ENCODE assay signal across 8 cellular contexts in genomic region chr4:24582235-24582863, GRCh38. TPM values are rescaled to one million over a fixed set of nuclear protein-coding genes. Genes with fewer than 3 reads are reported as not detected.
DNase-seq lines count a peak whose midpoint lies in the region; TF ChIP-seq lines count a peak whose summit lies in the region.

No MANE protein-coding gene starts in this region.

- intact Hi-C loops in A673 (cut with micrococcal nuclease; ENCODE audit: unreplicated experiment) = loop anchor here (10.0 kb wide), 1 partner anchor 192 kb away; no protein-coding TSS in a partner anchor
- intact Hi-C loops in breast epithelium (cut with DNase I; ENCODE audit: low total_unique reads) = loop anchor here (5.0 kb wide), 1 partner anchor 1430 kb away; no protein-coding TSS in a partner anchor

- H2BK15ac ChIP-seq in mesenchymal stem cell (ENCODE audit: low read depth, poor library complexity, severe bottlenecking) = no peak overlapping the region

- TF ChIP-seq POLR2A in breast epithelium (IDR thresholded peaks at IDR 0.05) = no peak

- POLR2A ChIA-PET in A673 (lab: Charles Lee; ENCODE audit: low non-redundant PET) = no interaction called here

- H2AFZ ChIP-seq in mesenchymal stem cell (ENCODE audit: low read depth, low read length) = no peak overlapping the region

- peak overlapping the region; percentile 99 for H3K4me3 ChIP-seq in A673 (ENCODE audit: low read depth, low read length, poor library complexity, severe bottlenecking)
- H3K4me3 ChIP-seq in HUES6 (ENCODE audit: low read depth, low read length) = peak overlapping the region; percentile 99
- peak overlapping the region; percentile 82 to 99 (median 88) for H3K4me3 ChIP-seq in breast epithelium
- peak overlapping the region in 1 of 2 experiments; percentile 87 for H3K4me3 ChIP-seq in mesenchymal stem cell (ENCODE audit: insufficient read depth in 1 of 2, low read depth in 1 of 2, low read length in 2 of 2)

- H3K4ac ChIP-seq in mesenchymal stem cell (ENCODE audit: low read depth in 1 of 2, low read length in 2 of 2) = no peak overlapping the region

- peak overlapping the region; percentile 62 for H3K4me2 ChIP-seq in mesenchymal stem cell (ENCODE audit: low read length, poor library complexity, severe bottlenecking)

- TF ChIP-seq CTCF in A673 (conservative IDR thresholded peaks at IDR 0.05; ENCODE audit: low read depth, low read length) = no peak
- no peak for TF ChIP-seq CTCF in breast epithelium (IDR thresholded peaks at IDR 0.05)
- no peak for TF ChIP-seq CTCF in GM13977 (IDR thresholded peaks at IDR 0.05; ENCODE audit: extremely low read depth, insufficient read depth, missing control alignments)

- no peak overlapping the region for H2BK12ac ChIP-seq in mesenchymal stem cell (ENCODE audit: low read length in 2 of 2)

- DNase-seq in A673 (ENCODE audit: low spot score) (peak; percentile 1), breast epithelium (ENCODE audit: low spot score in 2 of 2) (no peak), mesenchymal stem cell (no peak), GM13977 (ENCODE audit: low spot score) (no peak), hypothalamus (lab: John Stamatoyannopoulos, UW) (no peak), cerebellar cortex (ENCODE audit: low spot score) (no peak), NOMO-1 treated with dmso at 0.1 percent for 144 hours (lab: John Stamatoyannopoulos, UW; ENCODE audit: unreplicated experiment) (no peak)

- in situ Hi-C loops in GM13977 (cut with MboI; ENCODE audit: low pct_unique_long_range_greater_than_20kb, low sequenced_read_pairs, unreplicated experiment) = no loop called here

- no peak overlapping the region for H3K14ac ChIP-seq in mesenchymal stem cell (ENCODE audit: low read length in 2 of 2)

- H2AK5ac ChIP-seq in mesenchymal stem cell (ENCODE audit: low read length, severe bottlenecking) = no peak overlapping the region

- H3K27ac ChIP-seq in A673 (ENCODE audit: low read depth, low read length, poor library complexity, severe bottlenecking) (no peak overlapping the region), HUES6 (ENCODE audit: low read depth, low read length) (0 out of 2 replicates have a peak overlapping the region, but pooled peaks have one; percentile 100), breast epithelium (peak overlapping the region in 1 of 2 donors; percentile 16), mesenchymal stem cell (ENCODE audit: low read length, poor library complexity, severe bottlenecking) (no peak overlapping the region)

- no peak overlapping the region for H3K23ac ChIP-seq in mesenchymal stem cell (ENCODE audit: low read length in 2 of 2)

- no peak overlapping the region for H2BK120ac ChIP-seq in mesenchymal stem cell (ENCODE audit: low read depth, low read length)

- H3K27me3 ChIP-seq in A673 (replicated peaks; ENCODE audit: insufficient read depth, low read depth, low read length, poor library complexity) = no peaks in the 10 kb centered on the region
- H3K27me3 ChIP-seq in HUES6 (ENCODE audit: control insufficient read depth, insufficient read depth, low read length) = no peaks in the 10 kb centered on the region
- no peaks in the 10 kb centered on the region for H3K27me3 ChIP-seq in breast epithelium
- no peaks in the 10 kb centered on the region for H3K27me3 ChIP-seq in mesenchymal stem cell (ENCODE audit: control insufficient read depth in 1 of 2, insufficient read depth in 1 of 2, low read length in 2 of 2)

- H3K4me1 ChIP-seq in A673 (ENCODE audit: insufficient read depth, low read length, poor library complexity, severe bottlenecking) (peaks cover 11% of the 10 kb centered on the region), HUES6 (ENCODE audit: control insufficient read depth, insufficient read depth, low read length) (peaks cover 20% of the 10 kb centered on the region), breast epithelium (peaks cover 0 to 10% of the 10 kb centered on the region in 2 donors), mesenchymal stem cell (ENCODE audit: control insufficient read depth, insufficient read depth, low read depth, low read length) (peaks cover 2% of the 10 kb centered on the region)

- peak overlapping the region; percentile 20 for H3K9ac ChIP-seq in HUES6 (ENCODE audit: low read length)
- H3K9ac ChIP-seq in mesenchymal stem cell (ENCODE audit: low read length) = peak overlapping the region; percentile 100

- H3K9me3 ChIP-seq in A673 (ENCODE audit: low read depth, low read length, poor library complexity, severe bottlenecking) (no peaks in the 10 kb centered on the region), HUES6 (ENCODE audit: control insufficient read depth, insufficient read depth, low read depth, low read length) (no peaks in the 10 kb centered on the region), breast epithelium (no peaks in the 10 kb centered on the region), mesenchymal stem cell (ENCODE audit: control insufficient read depth, low read length) (no peaks in the 10 kb centered on the region)

- WGBS in mesenchymal stem cell = 81% methylated on average over 1 of the region's 6 CpGs

- H3K79me1 ChIP-seq in mesenchymal stem cell (replicated peaks; ENCODE audit: low read length, poor library complexity, severe bottlenecking) = no peaks in the 10 kb centered on the region

- H2BK5ac ChIP-seq in mesenchymal stem cell (ENCODE audit: low read depth, low read length, poor library complexity, severe bottlenecking) = no peak overlapping the region

- no peak overlapping the region for H3K18ac ChIP-seq in mesenchymal stem cell (ENCODE audit: low read depth in 1 of 2, low read length in 2 of 2)

- BruUV-seq in A673 (replicated peaks; lab: Mats Ljungman, UMichigan) = no TSS peak

- no peak overlapping the region for H4K91ac ChIP-seq in mesenchymal stem cell (ENCODE audit: low read length)

- no peak overlapping the region for H4K8ac ChIP-seq in mesenchymal stem cell (ENCODE audit: low read length)

- H3K36me3 ChIP-seq in A673 (ENCODE audit: insufficient read depth, low read length, poor library complexity, severe bottlenecking) (peaks cover 19% of the 10 kb centered on the region), HUES6 (ENCODE audit: control insufficient read depth, insufficient read depth, low read length) (peaks cover 45% of the 10 kb centered on the region), breast epithelium (no peaks in the 10 kb centered on the region), mesenchymal stem cell (ENCODE audit: control insufficient read depth in 1 of 2, insufficient read depth in 2 of 2, low read depth in 1 of 2, low read length in 2 of 2) (peaks cover 10 to 20% of the 10 kb centered on the region in 2 experiments)

- CTCF ChIA-PET in A673 (lab: Charles Lee) = interaction anchor here (0.5 kb wide), 1 partner anchor 400 kb away, joined by 3 read pairs; no protein-coding TSS in a partner anchor

RNA-seq across cellular contexts. Expression of gene DHX15, which starts 2.0 kb away (rescaled TPM):
- total RNA-seq in A673 (2021) = 201 and 229 TPM in 2 replicates
- total RNA-seq in breast epithelium = 100 to 1,000 TPM; 119 to 207 (median 192) TPM
- polyA plus RNA-seq in mesenchymal stem cell (2013, experiment 1 of 2) = 59.8 TPM
- 60.3 TPM for polyA plus RNA-seq in mesenchymal stem cell (2013, experiment 2 of 2)
